18 cellular contexts compared by ENCODE assay signal in genomic region chr11:123152951-123153350, GRCh38.
"Had no signal": no experiment of that assay in that cellular context is flagged by ENCODE, and none has a peak within 500 bp of the region (broad histone marks: within the 10 kb centered on the region; RNA-seq: fewer than 3 reads in every experiment).

No MANE protein-coding gene starts in this region.

- ATAC-seq: left colon; naive thymus-derived CD8-positive, alpha-beta T cell; right lobe of liver had no signal

- DNase-seq: activated CD4-positive, alpha-beta T cell treated with anti-CD3 and anti-CD28 coated beads for 4 hours; activated CD4-positive, alpha-beta T cell treated with anti-CD3 and anti-CD28 coated beads, Interleukin-2, amount 50 U/mL, for 4 hours; activated effector memory CD4-positive, alpha-beta T cell treated with anti-CD3 and anti-CD28 coated beads, Interleukin-2, amount 50 U/mL, for 16 hours; activated naive CD4-positive, alpha-beta T cell treated with anti-CD3 and anti-CD28 coated beads for 36 hours; activated naive CD8-positive, alpha-beta T cell treated with anti-CD3 and anti-CD28 coated beads for 36 hours; brain microvascular endothelial cell; glutamatergic neuron; islet precursor cell; left colon; midbrain; naive thymus-derived CD8-positive, alpha-beta T cell; right lobe of liver; stimulated activated CD4-positive, alpha-beta T cell treated with anti-CD3 and anti-CD28 coated beads, Interleukin-12 subunit alpha, Interleukin-12 subunit beta, amount 100 ng/mL, for 4 hours; stimulated activated CD4-positive, alpha-beta T cell treated with anti-CD3 and anti-CD28 coated beads, Interleukin-4, amount 100 ng/mL, for 1 hour; substantia nigra; SW 1271; T-helper 9 cell; upper lobe of left lung had no signal
